In the genomic region with DNA sequence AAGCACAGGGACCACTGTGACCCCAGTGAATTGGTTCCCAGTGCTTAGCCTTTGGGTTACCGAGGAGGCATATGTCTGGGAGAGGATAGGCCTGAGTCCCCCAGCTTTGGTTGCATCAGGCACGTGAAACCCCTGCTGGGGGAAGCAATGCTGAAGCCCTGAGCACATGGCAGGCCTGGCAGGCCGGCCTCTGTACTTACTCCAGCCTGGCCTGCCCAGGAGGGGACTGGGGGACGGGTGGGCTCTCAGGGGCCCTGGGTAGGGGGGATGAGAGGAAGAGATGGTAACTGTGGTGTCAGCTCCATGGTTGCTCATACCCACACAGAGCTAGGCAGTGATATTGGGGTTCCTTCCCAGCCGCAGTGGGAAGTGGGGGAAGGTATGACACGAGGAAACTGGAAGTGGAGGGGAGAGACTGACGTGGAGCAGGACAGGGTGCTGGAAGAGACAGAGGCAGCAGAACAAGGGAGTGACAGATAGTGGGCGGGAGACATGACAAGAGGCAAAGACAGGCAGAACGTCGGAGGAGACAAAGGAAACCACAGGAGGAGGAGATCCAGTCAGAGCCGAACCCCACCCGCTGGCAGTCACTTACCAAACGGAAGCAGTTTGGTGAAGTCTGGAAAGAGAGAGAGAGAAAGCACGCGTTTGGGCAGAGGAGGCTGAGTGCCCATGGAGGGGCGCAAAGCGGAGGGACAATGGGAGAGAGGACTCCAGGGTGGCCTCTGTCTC, we compare ENCODE assay signal across 12 cellular contexts. TPM values are rescaled to one million over a fixed set of nuclear protein-coding genes. Genes with fewer than 3 reads are reported as not detected.
DNase-seq lines count a peak whose midpoint lies in the region; TF ChIP-seq lines count a peak whose summit lies in the region.
"Had no signal": no experiment of that assay in that cellular context is flagged by ENCODE, and none has a peak within 500 bp of the region (broad histone marks: within the 10 kb centered on the region; RNA-seq: fewer than 3 reads in every experiment).

No MANE protein-coding gene starts in this region.

- H3K36me3 ChIP-seq in A673 (ENCODE audit: insufficient read depth, low read length, poor library complexity, severe bottlenecking): peaks cover 60% of the 10 kb centered on the region

- peaks cover 48% of the 10 kb centered on the region for H3K36me3 Mint-ChIP-seq in endothelial cell (ENCODE audit: low read depth, unreplicated experiment)

- peak overlapping the region; percentile 30 for H3K4me3 ChIP-seq in A673 (ENCODE audit: low read depth, low read length, poor library complexity, severe bottlenecking)
- no peak overlapping the region for H3K4me3 ChIP-seq in coronary artery
- H3K4me3 ChIP-seq: smooth muscle cell, tibial artery had no signal

- TF ChIP-seq CTCF in A673 (conservative IDR thresholded peaks at IDR 0.05; ENCODE audit: low read depth, low read length) (no peak), endothelial cell (IDR thresholded peaks at IDR 0.05; ENCODE audit: unreplicated experiment) (no peak), coronary artery (IDR thresholded peaks at IDR 0.05) (no peak), GM13976 (IDR thresholded peaks at IDR 0.05; ENCODE audit: borderline replicate concordance, control extremely low read depth, extremely low read depth, insufficient read depth, missing control alignments) (no peak)

- no TSS peak for BruUV-seq in A673 (replicated peaks; lab: Mats Ljungman, UMichigan)

- peaks cover 4% of the 10 kb centered on the region for H3K4me1 ChIP-seq in A673 (ENCODE audit: insufficient read depth, low read length, poor library complexity, severe bottlenecking)

- POLR2A ChIA-PET in A673 (lab: Charles Lee; ENCODE audit: low non-redundant PET): no interaction called here

- H3K9me3 Mint-ChIP-seq in endothelial cell (ENCODE audit: unreplicated experiment): no peaks in the 10 kb centered on the region

- intact Hi-C loops in A673 (cut with micrococcal nuclease; ENCODE audit: unreplicated experiment): no loop called here

- in situ Hi-C loops in GM13976 (cut with MboI; ENCODE audit: low sequenced_read_pairs, unreplicated experiment): no loop called here

- peak overlapping the region; percentile 48 for H3K4me3 Mint-ChIP-seq in endothelial cell (ENCODE audit: unreplicated experiment)

- H3K27me3 ChIP-seq in A673 (replicated peaks; ENCODE audit: insufficient read depth, low read depth, low read length, poor library complexity): no peaks in the 10 kb centered on the region
- H3K27me3 ChIP-seq: tibial artery had no signal

- CTCF ChIA-PET in A673 (lab: Charles Lee): no interaction called here

- H3K4me1 Mint-ChIP-seq in endothelial cell (ENCODE audit: unreplicated experiment): peaks cover 20% of the 10 kb centered on the region

- H3K27ac Mint-ChIP-seq in endothelial cell (ENCODE audit: unreplicated experiment): peak overlapping the region; percentile 59

- DNase-seq in A673 (ENCODE audit: low spot score): peak; percentile 80
- peak; percentile 42 for DNase-seq in GOT3 (lab: John Stamatoyannopoulos, UW)
- DNase-seq in activated CD4-positive, alpha-beta T cell treated with anti-CD3 and anti-CD28 coated beads for 4 hours: peak; percentile 48 to 59
- DNase-seq in endothelial cell (ENCODE audit: low spot score): no peak
- no peak for DNase-seq in LoVo (ENCODE audit: low spot score)
- no peak for DNase-seq in coronary artery (ENCODE audit: low spot score)
- no peak for DNase-seq in GM13976 (ENCODE audit: low spot score)
- DNase-seq in HPDE6-E6E7 (ENCODE audit: extremely low spot score): no peak
- DNase-seq: cortex of kidney, NCI-H2029 treated with DMSO at 0.1 percent for 48 hours, tibial artery had no signal

- peaks cover 15% of the 10 kb centered on the region for H3K27me3 Mint-ChIP-seq in endothelial cell (ENCODE audit: unreplicated experiment)

- H3K27ac ChIP-seq in A673 (ENCODE audit: low read depth, low read length, poor library complexity, severe bottlenecking) (peak overlapping the region; percentile 68), coronary artery (no peak overlapping the region)
- H3K27ac ChIP-seq: tibial artery had no signal

- no peaks in the 10 kb centered on the region for H3K9me3 ChIP-seq in A673 (ENCODE audit: low read depth, low read length, poor library complexity, severe bottlenecking)
- H3K9me3 ChIP-seq: tibial artery had no signal

RNA-seq across cellular contexts. Expression of a gene that starts 9.1 kb away (rescaled TPM):
- total RNA-seq in A673 (2021) (30.4 and 38.2 TPM in 2 replicates), endothelial cell (ENCODE audit: unreplicated experiment) (33.6 TPM)

RNA-seq across cellular contexts. Expression of a gene that starts 11.3 kb away (rescaled TPM):
- total RNA-seq in A673 (2021) (94.9 and 96.4 TPM in 2 replicates), endothelial cell (ENCODE audit: unreplicated experiment) (248 TPM)

RNA-seq across cellular contexts. Expression of a gene that starts 12.8 kb away (rescaled TPM):
- total RNA-seq in A673 (2021) (2.4 and 3.6 TPM in 2 replicates), endothelial cell (ENCODE audit: unreplicated experiment) (17.2 TPM)

RNA-seq across cellular contexts. Expression of a gene that starts 37.1 kb away (rescaled TPM):
- 3.3 and 4.7 TPM in 2 replicates for total RNA-seq in A673 (2021)
- 25.3 TPM for total RNA-seq in endothelial cell (ENCODE audit: unreplicated experiment)

RNA-seq across cellular contexts. Expression of a gene that starts 43.4 kb away (rescaled TPM):
- total RNA-seq in A673 (2021) (5.8 and 8.9 TPM in 2 replicates), endothelial cell (ENCODE audit: unreplicated experiment) (9.5 TPM)

Comparison
In these comparisons a context has a peak if more than half of its experiments do, and no peak if none do; other contexts are left out.
1. DNase-seq: peak in A673 (single experiment), GOT3 (single experiment) and activated CD4-positive, alpha-beta T cell treated with anti-CD3 and anti-CD28 coated beads for 4 hours (2 of 2); none in endothelial cell (single experiment), LoVo (single experiment), coronary artery (single experiment), GM13976 (single experiment) and HPDE6-E6E7 (single experiment).